1 cellular context compared by ENCODE assay signal in genomic region chr4:96343836-96344235, GRCh38.
TF ChIP-seq lines count a peak whose summit lies in the region.

No MANE protein-coding gene starts in this region.

TF ChIP-seq in H1, 55 proteins besides CTCF, POLR2A, EP300 and RAD21:
- no peak for TF ChIP-seq ZNF274 (IDR thresholded peaks at IDR 0.05; ENCODE audit: borderline replicate concordance, extremely low read depth, low read length)
- no peak for TF ChIP-seq POLR2AphosphoS5 (IDR thresholded peaks at IDR 0.05; ENCODE audit: low read depth, low read length)
- TF ChIP-seq GABPA (IDR thresholded peaks at IDR 0.05; ENCODE audit: borderline replicate concordance, insufficient read depth, low read length) = no peak
- TF ChIP-seq USF2 (IDR thresholded peaks at IDR 0.05; ENCODE audit: low read length) = no peak
- no peak for TF ChIP-seq YY1 (IDR thresholded peaks at IDR 0.05; ENCODE audit: low read depth, low read length)
- no peak for TF ChIP-seq SAP30 (IDR thresholded peaks at IDR 0.05; ENCODE audit: insufficient read depth, insufficient replicate concordance, low read length)
- TF ChIP-seq CBX8 (IDR thresholded peaks at IDR 0.05; ENCODE audit: borderline replicate concordance, low read depth, low read length) = no peak
- no peak for TF ChIP-seq MAFK (IDR thresholded peaks at IDR 0.05; ENCODE audit: low read depth, low read length)
- no peak for TF ChIP-seq HDAC2 (IDR thresholded peaks at IDR 0.05; ENCODE audit: borderline replicate concordance in 1 of 2, low read depth in 2 of 2, low read length in 2 of 2)
- no peak for TF ChIP-seq BACH1 (IDR thresholded peaks at IDR 0.05; ENCODE audit: low read length)
- TF ChIP-seq CHD7 (IDR thresholded peaks at IDR 0.05; ENCODE audit: insufficient replicate concordance, low read length) = no peak
- TF ChIP-seq GTF2F1 (IDR thresholded peaks at IDR 0.05; ENCODE audit: borderline replicate concordance, low read depth, low read length) = no peak
- TF ChIP-seq SUZ12 (IDR thresholded peaks at IDR 0.05; ENCODE audit: low read length) = no peak
- TF ChIP-seq TBP (IDR thresholded peaks at IDR 0.05; ENCODE audit: low read depth, low read length) = no peak
- TF ChIP-seq CTBP2 (IDR thresholded peaks at IDR 0.05; ENCODE audit: borderline replicate concordance, insufficient read depth, insufficient read length, low read length) = no peak
- no peak for TF ChIP-seq PHF8 (conservative IDR thresholded peaks at IDR 0.05; ENCODE audit: low read depth, low read length)
- TF ChIP-seq SIN3A (conservative IDR thresholded peaks at IDR 0.05 in 1 of 2, IDR thresholded peaks at IDR 0.05 in 1 of 2; ENCODE audit: low read depth in 1 of 2, low read length in 2 of 2) = no peak
- no peak for TF ChIP-seq BCL11A (IDR thresholded peaks at IDR 0.05; ENCODE audit: low read depth in 2 of 2, low read length in 2 of 2)
- TF ChIP-seq CREB1 (IDR thresholded peaks at IDR 0.05) = no peak
- TF ChIP-seq ASH2L (IDR thresholded peaks at IDR 0.05; ENCODE audit: low read length) = no peak
